ENCODE assay signal across 1 cellular context in genomic region chr12:92010853-92011701, GRCh38.
TF ChIP-seq lines count a peak whose summit lies in the region.

No MANE protein-coding gene starts in this region.

TF ChIP-seq in GM12878, 131 proteins besides CTCF, POLR2A, EP300 and RAD21:
- TF ChIP-seq CEBPB (IDR thresholded peaks at IDR 0.05; ENCODE audit: borderline replicate concordance in 1 of 2, low read depth in 2 of 2, low read length in 2 of 2): no peak
- 0 out of 2 replicates have a peak, but pooled peaks have one; percentile 41 for TF ChIP-seq MLLT1 (IDR thresholded peaks at IDR 0.05)
- TF ChIP-seq MYB (IDR thresholded peaks at IDR 0.05; ENCODE audit: borderline replicate concordance, low read depth, low read length): no peak
- no peak for TF ChIP-seq MXI1 (IDR thresholded peaks at IDR 0.05; ENCODE audit: low read depth, low read length)
TF ChIP-seq in GM12878: peak in this region for 1.
